In the genomic region with DNA sequence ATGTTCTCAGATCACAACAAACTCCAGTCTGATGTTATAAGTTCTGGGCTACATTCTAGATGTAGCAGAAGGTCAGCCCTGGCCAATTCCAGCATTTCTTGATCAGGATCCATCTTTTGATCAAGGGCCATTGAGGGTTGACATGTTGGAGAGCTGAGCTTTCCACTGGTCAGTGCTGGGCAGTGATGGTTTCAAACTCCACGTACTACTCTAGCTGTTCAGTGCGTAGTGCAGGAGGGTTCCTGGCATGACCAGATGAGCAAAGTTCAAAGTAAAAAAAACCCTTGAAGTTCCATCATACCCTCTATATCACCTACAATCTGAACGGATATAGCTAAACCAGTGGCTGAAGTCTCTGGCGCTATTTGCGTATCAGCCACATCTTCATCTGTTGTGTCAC, we compare ENCODE assay signal across 18 cellular contexts.
"Had no signal": no experiment of that assay in that cellular context is flagged by ENCODE, and none has a peak within 500 bp of the region (broad histone marks: within the 10 kb centered on the region; RNA-seq: fewer than 3 reads in every experiment).

No MANE protein-coding gene starts in this region.

- DNase-seq: effector memory CD4-positive, alpha-beta T cell; gastrocnemius medialis; heart right ventricle; islet precursor cell; left ventricle myocardium inferior; lower lobe of right lung; naive thymus-derived CD8-positive, alpha-beta T cell; posterior cingulate gyrus; sigmoid colon; stimulated activated CD4-positive, alpha-beta T cell treated with anti-CD3 and anti-CD28 coated beads, Interleukin-2, amount 100 ng/mL, for 24 hours; stimulated activated naive CD4-positive, alpha-beta T cell; thyroid gland; upper lobe of left lung; uterus had no signal

- H3K4me3 ChIP-seq: gastrocnemius medialis, heart right ventricle, left ventricle myocardium inferior, lower lobe of right lung, sigmoid colon, skin epidermis, thyroid gland, upper lobe of left lung, uterus had no signal

- H3K36me3 Mint-ChIP-seq: memory B cell; naive thymus-derived CD8-positive, alpha-beta T cell had no signal

- H3K36me3 ChIP-seq: gastrocnemius medialis, heart right ventricle, left ventricle myocardium inferior, lower lobe of right lung, sigmoid colon, thyroid gland, upper lobe of left lung, uterus had no signal

- H3K27ac Mint-ChIP-seq: memory B cell; naive thymus-derived CD8-positive, alpha-beta T cell had no signal

- ATAC-seq: esophagus mucosa; gastrocnemius medialis; heart right ventricle; lower lobe of right lung; naive thymus-derived CD8-positive, alpha-beta T cell had no signal

- H3K27ac ChIP-seq: gastrocnemius medialis, heart right ventricle, left ventricle myocardium inferior, lower lobe of right lung, sigmoid colon, skin epidermis, thyroid gland, upper lobe of left lung, uterus had no signal

- H3K4me3 Mint-ChIP-seq: memory B cell; naive thymus-derived CD8-positive, alpha-beta T cell; neural crest cell had no signal

- H3K4me1 ChIP-seq: gastrocnemius medialis, left ventricle myocardium inferior, lower lobe of right lung, sigmoid colon, thyroid gland, uterus had no signal

- H3K9me3 Mint-ChIP-seq: neural crest cell had no signal

- H3K9me3 ChIP-seq: gastrocnemius medialis, heart right ventricle, left ventricle myocardium inferior, lower lobe of right lung, sigmoid colon, thyroid gland, upper lobe of left lung, uterus had no signal

- H3K4me1 Mint-ChIP-seq: memory B cell; naive thymus-derived CD8-positive, alpha-beta T cell; neural crest cell had no signal

- H3K27me3 ChIP-seq: gastrocnemius medialis, heart right ventricle, sigmoid colon, thyroid gland, upper lobe of left lung, uterus had no signal
